In genomic region chr2:148645135-148645924, GRCh38 we compare ENCODE assay signal across 8 cellular contexts. TPM values are rescaled to one million over a fixed set of nuclear protein-coding genes. Genes with fewer than 3 reads are reported as not detected.
DNase-seq lines count a peak whose midpoint lies in the region; ATAC-seq and TF ChIP-seq lines count a peak whose summit lies in the region.

No MANE protein-coding gene starts in this region.

- peak; percentile 37 for ATAC-seq in HG02852 (IDR thresholded peaks at IDR 0.05; ENCODE audit: unreplicated experiment)

- peak overlapping the region; percentile 87 for H3K27ac ChIP-seq in adipose tissue (ENCODE audit: low read depth, low read length)
- H3K27ac ChIP-seq in parathyroid adenoma, result peak overlapping the region; percentile 92
- peak overlapping the region; percentile 99 to 100 (median 100) for H3K27ac ChIP-seq in tibial nerve

- no peaks in the 10 kb centered on the region for H3K36me3 ChIP-seq in parathyroid adenoma (ENCODE audit: control insufficient read depth, insufficient read depth, low read length)
- no peaks in the 10 kb centered on the region for H3K36me3 ChIP-seq in tibial nerve

- DNase-seq in NCI-H1436 (lab: John Stamatoyannopoulos, UW) (peak; percentile 91), SW480 (ENCODE audit: low spot score) (peak; percentile 80), cardiac septum (ENCODE audit: low spot score) (peak; percentile 98), tibial nerve (ENCODE audit: low spot score in 2 of 2) (peak; percentile 89 to 91)

- H3K9ac ChIP-seq in parathyroid adenoma, result peak overlapping the region; percentile 81

- H3K79me2 ChIP-seq in parathyroid adenoma, result peaks cover 23% of the 10 kb centered on the region

- TF ChIP-seq POLR2A in tibial nerve (IDR thresholded peaks at IDR 0.05), result peak in 1 of 2 donors; percentile 8

- no peaks in the 10 kb centered on the region for H3K9me3 ChIP-seq in parathyroid adenoma (ENCODE audit: control insufficient read depth, low read length)
- no peaks in the 10 kb centered on the region for H3K9me3 ChIP-seq in tibial nerve

- TF ChIP-seq CTCF in GM12874 (IDR thresholded peaks at IDR 0.05; ENCODE audit: insufficient read depth, low read depth, low read length), result 0 out of 2 replicates have a peak, but pooled peaks have one; percentile 13
- TF ChIP-seq CTCF in parathyroid adenoma (IDR thresholded peaks at IDR 0.05), result peak; percentile 77
- peak; percentile 36 to 65 (median 51) for TF ChIP-seq CTCF in tibial nerve (IDR thresholded peaks at IDR 0.05)

- peak overlapping the region; percentile 76 for H3K4me2 ChIP-seq in parathyroid adenoma (ENCODE audit: low read length)

- H3K4me1 ChIP-seq in parathyroid adenoma (peaks cover 5% of the 10 kb centered on the region), tibial nerve (peaks cover 0 to 58% (median 12%) of the 10 kb centered on the region in 4 donors)

- intact Hi-C loops in cardiac septum (cut with DNase I), result loop anchor here (1.0 to 10.0 kb wide), 4 partner anchors 30 to 939 kb away; partner anchors contain the start of genes KIF5C, MMADHC and ORC4

- TF ChIP-seq EP300 in tibial nerve (IDR thresholded peaks at IDR 0.05), result peak; percentile 25 to 58

- 0 to 1% (median 1%) methylated on average over 80 of the region's 80 CpGs for WGBS in adipose tissue, 3 donors
- WGBS in tibial nerve, 2 donors, result 0% methylated on average over 62 to 68 of the region's 80 CpGs

- H3K4me3 ChIP-seq in parathyroid adenoma (ENCODE audit: low read depth, low read length), result peak overlapping the region; percentile 94
- peak overlapping the region; percentile 52 to 99 (median 80) for H3K4me3 ChIP-seq in tibial nerve

- H3K27me3 ChIP-seq in parathyroid adenoma (ENCODE audit: control insufficient read depth, insufficient read depth, low read length) (no peaks in the 10 kb centered on the region), tibial nerve (no peaks in the 10 kb centered on the region)

- peak overlapping the region; percentile 93 for H2AFZ ChIP-seq in parathyroid adenoma

RNA-seq across cellular contexts. Expression of gene EPC2, which starts 0.8 kb away (rescaled TPM):
- 10 to 100 TPM in 2 of 3 donors, 1 to 10 TPM in 1; 5.1 to 17.7 (median 13.2) TPM for polyA plus RNA-seq in adipose tissue
- 27.5 TPM for total RNA-seq in cardiac septum
- total RNA-seq in tibial nerve, result 10 to 100 TPM; 23.4 to 26.5 (median 25.3) TPM

Comparison
In these comparisons a context has a peak if more than half of its experiments do, and no peak if none do; other contexts are left out.
1. Peak in every context shown above with its lines: DNase-seq, ATAC-seq, H3K4me3 ChIP-seq and H3K27ac ChIP-seq.
2. CTCF ChIP-seq: peak in every context shown above with its lines; median percentile 77 in parathyroid adenoma; 51 in tibial nerve; 13 in GM12874.